Comparison of ENCODE assay signal across 1 cellular context in the genomic region with DNA sequence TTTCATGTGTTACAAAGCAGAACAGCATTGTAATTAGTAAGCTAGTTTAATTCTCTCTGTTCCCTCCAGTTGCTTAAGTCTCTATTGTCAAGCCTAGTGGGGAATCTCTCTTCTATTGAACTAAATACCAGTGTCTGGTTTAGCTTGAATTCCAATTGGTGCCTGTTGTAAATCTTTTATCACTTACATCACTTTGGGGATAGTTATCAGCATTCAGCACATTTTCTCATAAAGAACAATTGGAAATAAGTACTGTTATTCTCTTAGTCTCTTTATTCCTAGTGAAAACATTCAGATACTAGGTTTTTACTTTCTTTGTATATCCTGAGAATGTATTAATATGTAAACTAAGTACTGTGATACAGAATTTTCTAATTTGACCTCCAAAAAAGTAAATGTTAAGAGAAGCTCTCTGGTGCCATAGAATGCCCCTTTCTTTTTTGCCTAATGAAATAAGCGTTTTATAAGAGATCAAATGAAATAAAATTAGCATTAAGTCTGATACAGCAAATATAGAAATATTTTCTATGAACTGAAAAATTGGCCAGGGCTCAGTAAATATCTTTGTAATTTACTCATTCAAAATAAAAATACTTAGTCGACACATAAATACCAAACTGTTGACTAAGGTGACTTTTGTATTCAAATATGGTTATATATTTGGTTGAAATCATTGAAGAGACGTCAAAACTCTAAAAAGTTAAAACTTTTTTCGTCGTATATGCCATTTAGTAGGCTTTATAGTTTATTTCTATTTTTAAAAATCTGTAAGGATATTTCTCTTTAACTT.
TF ChIP-seq lines count a peak whose summit lies in the region.

No MANE protein-coding gene starts in this region.

TF ChIP-seq in HepG2, 621 proteins besides CTCF, POLR2A, EP300 and RAD21 (continued from another document):
- TF ChIP-seq, protein P1, sequence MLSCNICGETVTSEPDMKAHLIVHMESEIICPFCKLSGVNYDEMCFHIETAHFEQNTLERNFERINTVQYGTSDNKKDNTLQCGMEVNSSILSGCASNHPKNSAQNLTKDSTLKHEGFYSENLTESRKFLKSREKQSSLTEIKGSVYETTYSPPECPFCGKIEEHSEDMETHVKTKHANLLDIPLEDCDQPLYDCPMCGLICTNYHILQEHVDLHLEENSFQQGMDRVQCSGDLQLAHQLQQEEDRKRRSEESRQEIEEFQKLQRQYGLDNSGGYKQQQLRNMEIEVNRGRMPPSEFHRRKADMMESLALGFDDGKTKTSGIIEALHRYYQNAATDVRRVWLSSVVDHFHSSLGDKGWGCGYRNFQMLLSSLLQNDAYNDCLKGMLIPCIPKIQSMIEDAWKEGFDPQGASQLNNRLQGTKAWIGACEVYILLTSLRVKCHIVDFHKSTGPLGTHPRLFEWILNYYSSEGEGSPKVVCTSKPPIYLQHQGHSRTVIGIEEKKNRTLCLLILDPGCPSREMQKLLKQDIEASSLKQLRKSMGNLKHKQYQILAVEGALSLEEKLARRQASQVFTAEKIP (CRISPR knock-in tag; IDR thresholded peaks at IDR 0.05; ENCODE audit: borderline replicate concordance): no peak
- TF ChIP-seq ZNF431 (CRISPR knock-in tag; IDR thresholded peaks at IDR 0.05; ENCODE audit: borderline replicate concordance, low read depth) (no peak), PITX1 (CRISPR knock-in tag; IDR thresholded peaks at IDR 0.05) (no peak)
